7 cellular contexts compared by ENCODE assay signal in genomic region chr12:109097140-109097434, GRCh38. TPM values are rescaled to one million over a fixed set of nuclear protein-coding genes. Genes with fewer than 3 reads are reported as not detected.
DNase-seq lines count a peak whose midpoint lies in the region; TF ChIP-seq lines count a peak whose summit lies in the region.

No MANE protein-coding gene starts in this region.

- DNase-seq in GM06990 (ENCODE audit: extremely low read depth, insufficient read length) (no peak), NT2/D1 (ENCODE audit: low read depth, low spot score) (no peak), dorsolateral prefrontal cortex (no peak), trophoblast cell (no peak), middle frontal gyrus (ENCODE audit: extremely low spot score, low spot score) (no peak), sigmoid colon (no peak), SKM-1 treated with dmso at 0.1 percent for 144 hours (lab: John Stamatoyannopoulos, UW; ENCODE audit: unreplicated experiment) (no peak)

- peak overlapping the region; percentile 88 for H2AFZ ChIP-seq in trophoblast cell (ENCODE audit: insufficient read depth, low read length, poor library complexity)

- peaks cover 6% of the 10 kb centered on the region for H3K4me1 ChIP-seq in NT2/D1 (ENCODE audit: insufficient read depth, insufficient read length)
- H3K4me1 ChIP-seq in trophoblast cell (ENCODE audit: control insufficient read depth in 1 of 2, insufficient read depth in 2 of 2, low read length in 2 of 2), result peaks cover 8 to 11% of the 10 kb centered on the region in 2 experiments
- peaks cover 0 to 56% (median 38%) of the 10 kb centered on the region in 4 donors for H3K4me1 ChIP-seq in sigmoid colon

- intact Hi-C loops in dorsolateral prefrontal cortex (cut with DNase I) (loop anchor here in 1 of 2 donors (10.0 kb wide), 2 partner anchors 242 to 432 kb away; partner anchors contain the start of gene SSH1), sigmoid colon (cut with DNase I) (loop anchor here (10.0 kb wide), 3 partner anchors 242 to 462 kb away; partner anchors contain the start of genes SELPLG and SSH1)

- no peak overlapping the region for H4K91ac ChIP-seq in trophoblast cell (ENCODE audit: low read depth, low read length)

- no peak overlapping the region for H2BK120ac ChIP-seq in trophoblast cell (ENCODE audit: insufficient read depth, low read length, poor library complexity)

- no peak overlapping the region for H3K4ac ChIP-seq in trophoblast cell (ENCODE audit: low read depth, low read length)

- H3K9ac ChIP-seq in NT2/D1 (ENCODE audit: insufficient read length, low read depth), result peak overlapping the region; percentile 12
- H3K9ac ChIP-seq in trophoblast cell (ENCODE audit: low read length), result no peak overlapping the region

- H3K4me3 ChIP-seq in GM06990 (replicated peaks; ENCODE audit: low read depth, low read length) (peak overlapping the region; percentile 71), NT2/D1 (ENCODE audit: insufficient read length, low read depth) (peak overlapping the region; percentile 73), dorsolateral prefrontal cortex (peak overlapping the region in 35 of 59 donors; percentile 41 to 98 (median 91)), trophoblast cell (ENCODE audit: low read depth, low read length) (no peak overlapping the region), sigmoid colon (peak overlapping the region in 1 of 4 donors; percentile 80)

- peak overlapping the region; percentile 84 for H3K4me2 ChIP-seq in trophoblast cell (ENCODE audit: low read length)

- H2AK5ac ChIP-seq in trophoblast cell (ENCODE audit: low read length), result no peak overlapping the region

- H3K23ac ChIP-seq in trophoblast cell (ENCODE audit: low read length), result no peak overlapping the region

- peaks cover 7% of the 10 kb centered on the region; the same call in 1 of the 2 replicates for H3K9me3 ChIP-seq in NT2/D1 (ENCODE audit: insufficient read depth, low read length)
- no peaks in the 10 kb centered on the region for H3K9me3 ChIP-seq in trophoblast cell (ENCODE audit: insufficient read depth, low read depth, low read length)
- H3K9me3 ChIP-seq in sigmoid colon, result no peaks in the 10 kb centered on the region

- H3K79me2 ChIP-seq in trophoblast cell (ENCODE audit: control insufficient read depth, insufficient read depth, low read length, poor library complexity), result no peaks in the 10 kb centered on the region

- TF ChIP-seq POLR2A in sigmoid colon (IDR thresholded peaks at IDR 0.05), result no peak

- no peak for TF ChIP-seq EP300 in sigmoid colon (IDR thresholded peaks at IDR 0.05)

- peak overlapping the region; percentile 76 for H4K12ac ChIP-seq in trophoblast cell (ENCODE audit: low read depth, low read length)

- H3K18ac ChIP-seq in trophoblast cell (ENCODE audit: low read length), result no peak overlapping the region

- no CpG with 5 or more reads among the region's 11 CpGs for WGBS in trophoblast cell (ENCODE audit: extremely low coverage, insufficient coverage, insufficient read length)
- WGBS in sigmoid colon, 2 donors, result 36 to 43% methylated on average over 11 of the region's 11 CpGs

- H3K27me3 ChIP-seq in GM06990 (replicated peaks; ENCODE audit: control insufficient read depth, insufficient read depth, low read length), result no peaks in the 10 kb centered on the region
- H3K27me3 ChIP-seq in NT2/D1 (ENCODE audit: insufficient read depth, insufficient read length), result no peaks in the 10 kb centered on the region
- no peaks in the 10 kb centered on the region for H3K27me3 ChIP-seq in dorsolateral prefrontal cortex
- no peaks in the 10 kb centered on the region for H3K27me3 ChIP-seq in trophoblast cell (ENCODE audit: insufficient read depth, low read length)
- H3K27me3 ChIP-seq in sigmoid colon, result no peaks in the 10 kb centered on the region

- H2BK12ac ChIP-seq in trophoblast cell (ENCODE audit: low read length), result no peak overlapping the region

- no peak overlapping the region for H2BK5ac ChIP-seq in trophoblast cell (ENCODE audit: low read depth, low read length, poor library complexity)

- H3K14ac ChIP-seq in trophoblast cell (ENCODE audit: low read length), result peak overlapping the region; percentile 68

- H4K8ac ChIP-seq in trophoblast cell (ENCODE audit: low read depth, low read length), result peak overlapping the region; percentile 55

- H3K36me3 ChIP-seq in GM06990 (ENCODE audit: control insufficient read depth, insufficient read depth, low read length), result peaks cover 5% of the 10 kb centered on the region
- H3K36me3 ChIP-seq in NT2/D1 (ENCODE audit: insufficient read depth, insufficient read length, low read length), result peaks cover 37% of the 10 kb centered on the region
- H3K36me3 ChIP-seq in trophoblast cell (ENCODE audit: control insufficient read depth in 1 of 2, insufficient read depth in 2 of 2, low read length in 2 of 2), result peaks cover 12 to 15% of the 10 kb centered on the region in 2 experiments
- H3K36me3 ChIP-seq in sigmoid colon, result peaks cover 0 to 17% (median 6%) of the 10 kb centered on the region in 4 donors

- H3K27ac ChIP-seq in dorsolateral prefrontal cortex, result no peak overlapping the region
- no peak overlapping the region for H3K27ac ChIP-seq in trophoblast cell (ENCODE audit: low read depth, low read length)
- no peak overlapping the region for H3K27ac ChIP-seq in sigmoid colon

- H3K79me1 ChIP-seq in trophoblast cell (ENCODE audit: low read length), result peaks cover 7% of the 10 kb centered on the region

- TF ChIP-seq CTCF in GM06990 (IDR thresholded peaks at IDR 0.05; ENCODE audit: insufficient read depth, low read length, poor library complexity, severe bottlenecking) (no peak), dorsolateral prefrontal cortex (IDR thresholded peaks at IDR 0.05 in 54 of 56, conservative IDR thresholded peaks at IDR 0.05 in 2 of 56; ENCODE audit: low read depth in 1 of 56, partially characterized antibody in 56 of 56) (no peak), sigmoid colon (IDR thresholded peaks at IDR 0.05) (no peak)

RNA-seq across cellular contexts. Expression of gene UNG, which starts 0.3 kb away (rescaled TPM):
- total RNA-seq in dorsolateral prefrontal cortex (10 to 100 TPM; 14.5 to 54.3 (median 25.9) TPM), sigmoid colon (10 to 100 TPM; 11.9 to 17.1 (median 12.1) TPM)
- 20.2 and 21.3 TPM in 2 replicates for polyA plus RNA-seq in trophoblast cell (2013)
- polyA plus RNA-seq in sigmoid colon, result 10 to 100 TPM; 27.0 to 34.8 (median 28.9) TPM

RNA-seq across cellular contexts. Expression of gene ALKBH2, which starts 3.8 kb away (rescaled TPM):
- total RNA-seq in dorsolateral prefrontal cortex, result 10 to 100 TPM in 100 of 120 experiments, 1 to 10 TPM in 20; 6.8 to 20.9 (median 12.4) TPM
- polyA plus RNA-seq in trophoblast cell (2013), result 6.7 and 6.9 TPM in 2 replicates
- 10 to 100 TPM; 11.6 to 29.3 (median 16.5) TPM for total RNA-seq in sigmoid colon
- polyA plus RNA-seq in sigmoid colon, result 10 to 100 TPM in 2 of 3 donors, 1 to 10 TPM in 1; 5.3 to 17.9 (median 14.4) TPM

RNA-seq across cellular contexts. Expression of gene ACACB, which starts 19.3 kb away (rescaled TPM):
- total RNA-seq in dorsolateral prefrontal cortex, result 100 to 1,000 TPM in 6 of 120 experiments, 10 to 100 TPM in 114; 12.5 to 161 (median 54.1) TPM
- 0.71 and 1.7 TPM in 2 replicates for polyA plus RNA-seq in trophoblast cell (2013)
- total RNA-seq in sigmoid colon, result 100 to 1,000 TPM; 116 to 295 (median 161) TPM
- 10 to 100 TPM in 1 of 3 donors, 1 to 10 TPM in 2; 5.3 to 36.0 (median 5.4) TPM for polyA plus RNA-seq in sigmoid colon

RNA-seq across cellular contexts. Expression of gene USP30, which starts 44.7 kb away (rescaled TPM):
- total RNA-seq in dorsolateral prefrontal cortex (10 to 100 TPM; 22.1 to 52.9 (median 33.6) TPM), sigmoid colon (10 to 100 TPM in 3 of 4 donors, 1 to 10 TPM in 1; 9.8 to 15.2 (median 13.1) TPM)
- 11.0 and 12.1 TPM in 2 replicates for polyA plus RNA-seq in trophoblast cell (2013)
- 1 to 10 TPM; 6.0 to 9.3 (median 7.8) TPM for polyA plus RNA-seq in sigmoid colon
